Comparison of ENCODE assay signal across 9 cellular contexts in genomic region chr12:24960222-24960855, GRCh38. TPM values are rescaled to one million over a fixed set of nuclear protein-coding genes. Genes with fewer than 3 reads are reported as not detected.
A peak's percentile ranks its signal among the peaks of the same experiment; 100 is the strongest.
DNase-seq lines count a peak whose midpoint lies in the region; ATAC-seq, FAIRE-seq and TF ChIP-seq lines count a peak whose summit lies in the region.
"Had no signal": no experiment of that assay in that cellular context is flagged by ENCODE, and none has a peak within 500 bp of the region (broad histone marks: within the 10 kb centered on the region; RNA-seq: fewer than 3 reads in every experiment).

No MANE protein-coding gene starts in this region.

- no peak overlapping the region for H2AFZ ChIP-seq in PC-9

- BruUV-seq in PC-9 (replicated peaks; lab: Mats Ljungman, UMichigan): no TSS peak

- no peaks in the 10 kb centered on the region for H3K27me3 Mint-ChIP-seq in mesothelial cell of epicardium (ENCODE audit: low read depth)

- peak; percentile 68 for TF ChIP-seq CTCF in C4-2B (conservative IDR thresholded peaks at IDR 0.05)
- peak; percentile 70 for TF ChIP-seq CTCF in PC-9 (conservative IDR thresholded peaks at IDR 0.05)
- peak; percentile 88 for TF ChIP-seq CTCF in bronchial epithelial cell (IDR thresholded peaks at IDR 0.05; ENCODE audit: insufficient read depth, low read length, severe bottlenecking)
- peak; percentile 10 for TF ChIP-seq CTCF in mesothelial cell of epicardium (IDR thresholded peaks at IDR 0.05; ENCODE audit: unreplicated experiment)
- TF ChIP-seq CTCF in coronary artery (IDR thresholded peaks at IDR 0.05): no peak

- H3K27ac ChIP-seq in C4-2B (no peak overlapping the region), PC-9 (no peak overlapping the region), coronary artery (no peak overlapping the region)

- no peaks in the 10 kb centered on the region for H3K9me2 ChIP-seq in PC-9 (ENCODE audit: insufficient read depth)

- peaks cover 10% of the 10 kb centered on the region for H3K9me3 Mint-ChIP-seq in mesothelial cell of epicardium

- no peaks in the 10 kb centered on the region for H3K4me1 ChIP-seq in PC-9 (replicated peaks; ENCODE audit: insufficient read depth)

- peaks cover 4% of the 10 kb centered on the region for H3K4me1 Mint-ChIP-seq in mesothelial cell of epicardium

- intact Hi-C loops in PC-9 (cut with micrococcal nuclease; ENCODE audit: unreplicated experiment): no loop called here

- H3K36me3 Mint-ChIP-seq in mesothelial cell of epicardium: peaks cover 3% of the 10 kb centered on the region

- H3K27me3 ChIP-seq in PC-9 (ENCODE audit: insufficient read depth, low read depth) (no peaks in the 10 kb centered on the region), bronchial epithelial cell (ENCODE audit: control insufficient read depth, insufficient read depth, low read length) (no peaks in the 10 kb centered on the region)

- no peaks in the 10 kb centered on the region for H3K79me2 ChIP-seq in PC-9 (ENCODE audit: low read depth)

- H3K4me3 ChIP-seq in PC-9: no peak overlapping the region
- no peak overlapping the region for H3K4me3 ChIP-seq in bronchial epithelial cell (ENCODE audit: low read depth, low read length)
- no peak overlapping the region for H3K4me3 ChIP-seq in coronary artery

- ATAC-seq in GM18868 (IDR thresholded peaks at IDR 0.05; ENCODE audit: unreplicated experiment) (peak; percentile 80), HG03159 (IDR thresholded peaks at IDR 0.05; ENCODE audit: unreplicated experiment) (peak; percentile 87)
- ATAC-seq: naive thymus-derived CD8-positive, alpha-beta T cell had no signal

- H3K36me3 ChIP-seq in PC-9 (ENCODE audit: low read depth) (no peaks in the 10 kb centered on the region), bronchial epithelial cell (ENCODE audit: control insufficient read depth, insufficient read depth, low read length) (no peaks in the 10 kb centered on the region)

- peak; percentile 32 for FAIRE-seq in bronchial epithelial cell (lab: Jason Lieb, UNC)

- no peaks in the 10 kb centered on the region for H3K9me3 ChIP-seq in PC-9 (ENCODE audit: insufficient read depth, low read depth)

- H3K4me3 Mint-ChIP-seq in mesothelial cell of epicardium: no peak overlapping the region
- H3K4me3 Mint-ChIP-seq: naive thymus-derived CD8-positive, alpha-beta T cell had no signal

- H4K20me1 ChIP-seq in PC-9 (ENCODE audit: insufficient read depth): no peaks in the 10 kb centered on the region

- no peak overlapping the region for H3K27ac Mint-ChIP-seq in mesothelial cell of epicardium
- H3K27ac Mint-ChIP-seq: naive thymus-derived CD8-positive, alpha-beta T cell had no signal

- POLR2A ChIA-PET in PC-9 (lab: Charles Lee; ENCODE audit: unreplicated experiment): no interaction called here

- DNase-seq in PC-9 (peak in 1 of 2 experiments; percentile 29), bronchial epithelial cell (ENCODE audit: low read depth) (peak; percentile 70), mesothelial cell of epicardium (ENCODE audit: low spot score in 2 of 2, unreplicated experiment in 2 of 2) (no peak), retina (no peak), coronary artery (ENCODE audit: low spot score) (no peak)

- CTCF ChIA-PET in PC-9 (lab: Charles Lee): interaction anchor here (0.7 kb wide), 1 partner anchor 728 kb away, joined by 4 read pairs; no protein-coding TSS in a partner anchor

- no peaks in the 10 kb centered on the region for H3F3A ChIP-seq in PC-9 (ENCODE audit: insufficient read depth, low read depth)

- H3K4me2 ChIP-seq in PC-9: no peak overlapping the region

RNA-seq across cellular contexts. Expression of gene BCAT1, which starts 11.4 kb away (rescaled TPM):
- total RNA-seq in PC-9 (2021) (75.4 and 78.6 TPM in 2 replicates), bronchial epithelial cell (13.4 and 35.3 TPM in 2 replicates), mesothelial cell of epicardium (108 to 125 TPM (median 121 TPM) in 3 replicates)
